In the genomic region with DNA sequence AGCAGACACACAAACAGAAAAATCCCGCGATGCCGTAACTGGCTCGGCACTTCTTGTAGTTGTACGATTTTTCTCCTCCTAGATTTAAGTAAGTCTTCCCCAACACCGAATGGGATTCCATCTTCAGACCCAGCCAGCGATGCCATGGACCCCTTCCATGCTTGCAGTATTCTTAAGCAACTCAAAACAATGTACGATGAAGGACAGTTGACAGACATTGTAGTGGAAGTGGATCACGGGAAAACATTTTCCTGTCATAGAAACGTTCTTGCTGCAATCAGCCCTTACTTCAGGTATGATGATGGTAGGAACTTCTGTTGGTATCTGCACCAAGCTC, we compare ENCODE assay signal across 8 cellular contexts. TPM values are rescaled to one million over a fixed set of nuclear protein-coding genes. Genes with fewer than 3 reads are reported as not detected.
DNase-seq lines count a peak whose midpoint lies in the region; ATAC-seq, FAIRE-seq and TF ChIP-seq lines count a peak whose summit lies in the region.

No MANE protein-coding gene starts in this region.

- H3K9me3 ChIP-seq in A549 (no peaks in the 10 kb centered on the region), HUES48 (ENCODE audit: control insufficient read depth, insufficient read depth, low read length) (no peaks in the 10 kb centered on the region), breast epithelium (no peaks in the 10 kb centered on the region), mucosa of rectum (ENCODE audit: control insufficient read depth in 2 of 2, low read length in 2 of 2) (no peaks in the 10 kb centered on the region)

- H3K4me2 ChIP-seq in A549 = peak overlapping the region; percentile 90

- TF ChIP-seq EP300 in A549 (IDR thresholded peaks at IDR 0.05) = no peak

- no peak for TF ChIP-seq CTCF in A549 (IDR thresholded peaks at IDR 0.05)
- no peak for TF ChIP-seq CTCF in breast epithelium (IDR thresholded peaks at IDR 0.05)

- CTCF ChIA-PET in A549 (lab: Yijun Ruan, JAX) = no interaction called here

- no peak for ATAC-seq in A549
- ATAC-seq in HG02884 (IDR thresholded peaks at IDR 0.05; ENCODE audit: unreplicated experiment) = no peak

- POLR2A ChIA-PET in A549 (lab: Yijun Ruan, JAX) = no interaction called here

- H3K27ac ChIP-seq in A549 = peak overlapping the region in 1 of 2 experiments; percentile 80; a peak in 4 of 6 replicates
- no peak overlapping the region for H3K27ac ChIP-seq in HUES48 (ENCODE audit: low read depth, low read length)
- H3K27ac ChIP-seq in breast epithelium = no peak overlapping the region
- peak overlapping the region; percentile 59 to 74 for H3K27ac ChIP-seq in mucosa of rectum (ENCODE audit: low read depth in 2 of 2, low read length in 2 of 2)

- H3K9ac ChIP-seq in HUES48 (ENCODE audit: low read depth, low read length) (peak overlapping the region; percentile 47; the same call in 1 of the 2 replicates), mucosa of rectum (ENCODE audit: low read depth in 1 of 2, low read length in 2 of 2) (peak overlapping the region; percentile 66 to 69)

- peak overlapping the region; percentile 74 for H3K4me3 ChIP-seq in A549
- H3K4me3 ChIP-seq in HUES48 (ENCODE audit: low read depth, low read length) = peak overlapping the region; percentile 78
- H3K4me3 ChIP-seq in breast epithelium = peak overlapping the region; percentile 76 to 81 (median 79)
- H3K4me3 ChIP-seq in mucosa of rectum (ENCODE audit: low read length in 2 of 2) = peak overlapping the region; percentile 83 to 93

- TF ChIP-seq POLR2A in A549 (IDR thresholded peaks at IDR 0.05; ENCODE audit: low read length) (no peak), breast epithelium (IDR thresholded peaks at IDR 0.05) (no peak)

- H3K27me3 ChIP-seq in HUES48 (ENCODE audit: control insufficient read depth, insufficient read depth, low read length) = no peaks in the 10 kb centered on the region
- H3K27me3 ChIP-seq in breast epithelium = peaks cover 0 to 7% of the 10 kb centered on the region in 2 donors
- no peaks in the 10 kb centered on the region for H3K27me3 ChIP-seq in mucosa of rectum (ENCODE audit: control insufficient read depth in 2 of 2, insufficient read depth in 2 of 2, low read length in 2 of 2)

- no peak for DNase-seq in A549 (ENCODE audit: low read depth in 1 of 2, low spot score in 1 of 2)
- DNase-seq in breast epithelium (ENCODE audit: low spot score in 2 of 2) = no peak
- no peak for DNase-seq in putamen (ENCODE audit: low spot score)
- no peak for DNase-seq in OCI-M2 (lab: John Stamatoyannopoulos, UW; ENCODE audit: unreplicated experiment)
- DNase-seq in NCI-H2227 (lab: John Stamatoyannopoulos, UW; ENCODE audit: unreplicated experiment) = no peak

- no peak for FAIRE-seq in A549 (lab: Jason Lieb, UNC)

- H3K36me3 ChIP-seq in HUES48 (ENCODE audit: control insufficient read depth, insufficient read depth, low read length) = peaks cover 12% of the 10 kb centered on the region
- H3K36me3 ChIP-seq in breast epithelium = no peaks in the 10 kb centered on the region
- peaks cover 4 to 7% of the 10 kb centered on the region in 2 donors for H3K36me3 ChIP-seq in mucosa of rectum (ENCODE audit: control insufficient read depth in 2 of 2, insufficient read depth in 2 of 2, low read length in 2 of 2)

- TF ChIP-seq RAD21 in A549 (conservative IDR thresholded peaks at IDR 0.05 in 1 of 2, IDR thresholded peaks at IDR 0.05 in 1 of 2) = no peak

- WGBS in A549 (ENCODE audit: missing lambda C conversion rate) = 9% methylated on average over 10 of the region's 10 CpGs

- intact Hi-C loops in breast epithelium (cut with DNase I; ENCODE audit: low total_unique reads) = no loop called here

- H3K4me1 ChIP-seq in A549 = 0 out of 3 replicates have a peak, but pooled peaks cover 7% of the 10 kb centered on the region
- peaks cover 16% of the 10 kb centered on the region for H3K4me1 ChIP-seq in HUES48 (ENCODE audit: control insufficient read depth, insufficient read depth, low read length)
- H3K4me1 ChIP-seq in breast epithelium = peaks cover 0 to 6% of the 10 kb centered on the region in 2 donors
- H3K4me1 ChIP-seq in mucosa of rectum (ENCODE audit: control insufficient read depth in 2 of 2, insufficient read depth in 2 of 2, low read length in 2 of 2) = peaks cover 8 to 11% of the 10 kb centered on the region in 2 donors

TF ChIP-seq in A549, 52 proteins besides CTCF, POLR2A, EP300 and RAD21:
- no peak for TF ChIP-seq NR3C1 (IDR thresholded peaks at IDR 0.05)
- TF ChIP-seq JUNB (IDR thresholded peaks at IDR 0.05) = no peak
- no peak for TF ChIP-seq FOXS1 (CRISPR knock-in tag; IDR thresholded peaks at IDR 0.05)
- no peak for TF ChIP-seq TFCP2L1 (CRISPR knock-in tag; IDR thresholded peaks at IDR 0.05)
- TF ChIP-seq, protein P1, sequence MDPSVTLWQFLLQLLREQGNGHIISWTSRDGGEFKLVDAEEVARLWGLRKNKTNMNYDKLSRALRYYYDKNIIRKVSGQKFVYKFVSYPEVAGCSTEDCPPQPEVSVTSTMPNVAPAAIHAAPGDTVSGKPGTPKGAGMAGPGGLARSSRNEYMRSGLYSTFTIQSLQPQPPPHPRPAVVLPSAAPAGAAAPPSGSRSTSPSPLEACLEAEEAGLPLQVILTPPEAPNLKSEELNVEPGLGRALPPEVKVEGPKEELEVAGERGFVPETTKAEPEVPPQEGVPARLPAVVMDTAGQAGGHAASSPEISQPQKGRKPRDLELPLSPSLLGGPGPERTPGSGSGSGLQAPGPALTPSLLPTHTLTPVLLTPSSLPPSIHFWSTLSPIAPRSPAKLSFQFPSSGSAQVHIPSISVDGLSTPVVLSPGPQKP (IDR thresholded peaks at IDR 0.05; ENCODE audit: low read depth, low read length) = no peak
- no peak for TF ChIP-seq CHD4 (IDR thresholded peaks at IDR 0.05; ENCODE audit: borderline replicate concordance)
- no peak for TF ChIP-seq ZFP36 (IDR thresholded peaks at IDR 0.05; ENCODE audit: borderline replicate concordance, partially characterized antibody)
- TF ChIP-seq BHLHE40 (IDR thresholded peaks at IDR 0.05; ENCODE audit: low read depth, low read length) = no peak
- TF ChIP-seq HDAC2 (IDR thresholded peaks at IDR 0.05) = no peak

RNA-seq across cellular contexts. Expression of gene KBTBD8, which starts 0.8 kb away (rescaled TPM):
- polyA plus RNA-seq in A549 (2011; rRNA removed) (0.53 and 1.0 TPM in 2 replicates), A549 (2017; fragmentation: RNase III; extraction: RNeasy Plus Mini Kit Qiagen cat#74134 plus additional on column Dnase treatment) (0.53 to 0.66 TPM (median 0.61 TPM) in 3 replicates)
- 0.09 and 0.23 TPM in 2 replicates for polyA plus RNA-seq in A549 (2012; cell fraction: cytosol; rRNA removed)
- 0.09 and 0.20 TPM in 2 replicates for polyA plus RNA-seq in A549 (2012; cell fraction: nucleus; rRNA removed)
- polyA minus RNA-seq in A549 (2011; rRNA and poly(A)+ RNA removed) = 0.19 and 2.7 TPM in 2 replicates
- total RNA-seq in breast epithelium = 1 to 10 TPM in 2 of 3 donors, under 1 TPM in 1; 0.96 to 1.6 (median 1.6) TPM

Comparison
In these comparisons a context has a peak if more than half of its experiments do, and no peak if none do; other contexts are left out.
1. H3K27ac ChIP-seq: peak in mucosa of rectum (2 of 2); none in HUES48 (single experiment) and breast epithelium (0 of 2).
2. Peak in every context shown above with its lines, with median percentiles within 50 percentile points of each other: H3K4me3 ChIP-seq.